22 cellular contexts compared by ENCODE assay signal in genomic region chr9:137389428-137389746, GRCh38. TPM values are rescaled to one million over a fixed set of nuclear protein-coding genes. Genes with fewer than 3 reads are reported as not detected.
"Had no signal": no experiment of that assay in that cellular context is flagged by ENCODE, and none has a peak within 500 bp of the region (broad histone marks: within the 10 kb centered on the region; RNA-seq: fewer than 3 reads in every experiment).

No MANE protein-coding gene starts in this region.

- H3K4me1 Mint-ChIP-seq: endodermal cell had no signal

- H2AFZ ChIP-seq: parathyroid adenoma had no signal

- H3K4me3 Mint-ChIP-seq: endodermal cell; nephron; stimulated activated effector memory CD8-positive, alpha-beta T cell treated with anti-CD3 and anti-CD28 coated beads, Interleukin-12 subunit alpha, Interleukin-12 subunit beta, amount 100 ng/mL, for 72 hours had no signal

- H3K9me3 Mint-ChIP-seq: endodermal cell; nephron; stimulated activated effector memory CD8-positive, alpha-beta T cell treated with anti-CD3 and anti-CD28 coated beads, Interleukin-12 subunit alpha, Interleukin-12 subunit beta, amount 100 ng/mL, for 72 hours had no signal

- H3K4me1 ChIP-seq: parathyroid adenoma, prostate gland, right lobe of liver, tibial artery, vagina had no signal

- H3K27ac Mint-ChIP-seq: endodermal cell; nephron; stimulated activated effector memory CD8-positive, alpha-beta T cell treated with anti-CD3 and anti-CD28 coated beads, Interleukin-12 subunit alpha, Interleukin-12 subunit beta, amount 100 ng/mL, for 72 hours had no signal

- H3K4me3 ChIP-seq: left lung, lung, prostate gland, right lobe of liver, tibial artery, upper lobe of right lung, vagina had no signal

- H3K36me3 ChIP-seq: prostate gland, right lobe of liver, upper lobe of right lung had no signal

- H3K27ac ChIP-seq: parathyroid adenoma, prostate gland, right lobe of liver, tibial artery, upper lobe of right lung, vagina had no signal

- ATAC-seq: left lung; stimulated activated effector memory CD8-positive, alpha-beta T cell treated with anti-CD3 and anti-CD28 coated beads, Interleukin-12 subunit alpha, Interleukin-12 subunit beta, amount 100 ng/mL, for 72 hours; stimulated activated naive CD8-positive, alpha-beta T cell treated with anti-CD3 and anti-CD28 coated beads, Interleukin-15, Interleukin-2, amounts not matched to agents 100 U/mL and 50 U/mL, for 24 hours; upper lobe of right lung had no signal

- H3K9me3 ChIP-seq: left lung, prostate gland, right lobe of liver, tibial artery, upper lobe of right lung, vagina had no signal

- DNase-seq: dermis blood vessel endothelial cell; effector CD4-positive, alpha-beta T cell; endodermal cell; islet precursor cell; left lung; mesenchymal stem cell; midbrain; stimulated activated CD4-positive, alpha-beta T cell treated with anti-CD3 and anti-CD28 coated beads, Interleukin-4, amount 100 ng/mL, for 1 hour; stimulated activated CD8-positive, alpha-beta memory T cell treated with anti-CD3 and anti-CD28 coated beads, Interleukin-4, amount 100 ng/mL, for 48 hours; stimulated activated naive CD8-positive, alpha-beta T cell treated with anti-CD3 and anti-CD28 coated beads, Interleukin-15, Interleukin-2, amounts not matched to agents 100 U/mL and 50 U/mL, for 24 hours; upper lobe of right lung had no signal

- H3K27me3 ChIP-seq: left lung, right lobe of liver, tibial artery, upper lobe of right lung, vagina had no signal

- H3K9ac ChIP-seq: parathyroid adenoma had no signal

RNA-seq across cellular contexts. Expression of gene ENTPD8, which starts 51.8 kb away (rescaled TPM):
- total RNA-seq: frontal cortex, omental fat pad, temporal lobe, upper lobe of right lung, vagina had no signal
